In genomic region chr10:88253120-88253519, GRCh38 we compare ENCODE assay signal across 1 cellular context.
TF ChIP-seq lines count a peak whose summit lies in the region.

No MANE protein-coding gene starts in this region.

TF ChIP-seq in IMR-90, 13 proteins besides CTCF, POLR2A, EP300 and RAD21 (continued from another document):
- TF ChIP-seq MAZ (IDR thresholded peaks at IDR 0.05; ENCODE audit: borderline replicate concordance, low read depth, low read length) = no peak
- no peak for TF ChIP-seq BHLHE40 (IDR thresholded peaks at IDR 0.05; ENCODE audit: low read depth, low read length)
- TF ChIP-seq CHD1 (IDR thresholded peaks at IDR 0.05; ENCODE audit: low read depth, low read length) = no peak
- TF ChIP-seq MAFK (IDR thresholded peaks at IDR 0.05; ENCODE audit: low read depth, low read length) = no peak
- TF ChIP-seq CEBPB (IDR thresholded peaks at IDR 0.05; ENCODE audit: low read depth, low read length) = no peak
